ENCODE assay signal across 7 cellular contexts in the genomic region with DNA sequence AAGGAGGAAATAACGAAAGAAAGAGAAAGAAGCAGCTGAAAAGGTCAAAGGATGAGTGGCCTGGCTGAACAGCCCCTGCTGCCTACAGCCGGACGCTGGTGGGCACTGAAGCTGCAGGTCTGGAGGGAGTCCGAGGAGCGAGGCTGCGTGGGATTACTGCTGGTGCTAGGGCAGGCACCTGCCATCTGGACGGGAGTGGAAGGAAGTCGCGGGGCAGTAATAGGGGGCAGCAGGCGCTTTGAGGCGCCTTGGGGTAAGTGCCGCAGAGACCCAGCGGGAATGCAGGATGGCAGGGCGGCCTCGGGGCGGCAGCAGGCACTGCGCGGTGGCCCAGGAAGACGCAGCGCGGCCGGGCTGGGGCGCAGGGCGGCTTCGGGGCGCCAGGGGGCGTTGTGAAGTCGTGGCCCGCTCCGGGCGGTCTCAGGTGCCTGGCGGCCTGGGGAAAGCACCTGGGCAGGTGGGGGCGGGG. TPM values are rescaled to one million over a fixed set of nuclear protein-coding genes. Genes with fewer than 3 reads are reported as not detected.
DNase-seq lines count a peak whose midpoint lies in the region; ATAC-seq, FAIRE-seq and TF ChIP-seq lines count a peak whose summit lies in the region.

No MANE protein-coding gene starts in this region.

- DNase-seq in NCI-H2107 treated with DMSO at 0.1 percent for 48 hours (lab: John Stamatoyannopoulos, UW; ENCODE audit: unreplicated experiment): peak; percentile 66
- peak; percentile 71 for DNase-seq in activated CD4-positive, CD25-positive, alpha-beta regulatory T cell treated with anti-CD3 and anti-CD28 coated beads, Interleukin-2, amount 50 U/mL, for 72 hours
- peak; percentile 62 for DNase-seq in central memory CD4-positive, alpha-beta T cell
- DNase-seq in kidney: peak; percentile 92
- peak; percentile 77 for DNase-seq in stimulated activated CD4-positive, alpha-beta T cell treated with anti-CD3 and anti-CD28 coated beads, Interleukin-1b, Interleukin-23, amount 100 ng/mL, for 48 hours

- peak; percentile 86 for ATAC-seq in GM18505 (IDR thresholded peaks at IDR 0.05; ENCODE audit: unreplicated experiment)
- peak; percentile 92 for ATAC-seq in HG02981 (IDR thresholded peaks at IDR 0.05; ENCODE audit: unreplicated experiment)

- TF ChIP-seq POLR2A in GM18505 (IDR thresholded peaks at IDR 0.05; ENCODE audit: borderline replicate concordance, extremely low read depth, insufficient read depth, insufficient read length): no peak

- no peak for FAIRE-seq in kidney (lab: Jason Lieb, UNC)

- intact Hi-C loops in kidney (cut with DNase I): no loop called here

- H3K27ac ChIP-seq in kidney (ENCODE audit: low read depth in 2 of 2, low read length in 2 of 2): no peak overlapping the region

- no peaks in the 10 kb centered on the region for H3K36me3 ChIP-seq in kidney (ENCODE audit: control insufficient read depth in 1 of 2, insufficient read depth in 2 of 2, low read length in 2 of 2)

- no peak overlapping the region for H3K9ac ChIP-seq in kidney (ENCODE audit: low read length in 2 of 2)

- peaks cover 0 to 6% of the 10 kb centered on the region in 2 donors for H3K4me1 ChIP-seq in kidney (ENCODE audit: control insufficient read depth in 1 of 2, insufficient read depth in 1 of 2, low read depth in 1 of 2, low read length in 2 of 2)

- peak; percentile 94 for TF ChIP-seq CTCF in kidney (IDR thresholded peaks at IDR 0.05; ENCODE audit: borderline replicate concordance, extremely low read depth, insufficient read depth)

- no peak overlapping the region for H3K4me3 ChIP-seq in kidney (ENCODE audit: low read length in 2 of 2)

- no peaks in the 10 kb centered on the region for H3K9me3 ChIP-seq in kidney (ENCODE audit: control insufficient read depth in 1 of 2, low read length in 2 of 2)

RNA-seq across cellular contexts. Expression of gene SCNN1G, which starts 0.3 kb away (rescaled TPM):
- total RNA-seq in kidney: 11.5 TPM
- 72.6 TPM for polyA plus RNA-seq in kidney (ENCODE audit: insufficient read depth, low read depth, low replicate concordance)

RNA-seq across cellular contexts. Expression of gene USP31, which starts 33.0 kb away (rescaled TPM):
- 19.7 TPM for total RNA-seq in kidney
- polyA plus RNA-seq in kidney (ENCODE audit: insufficient read depth, low read depth, low replicate concordance): 3.5 TPM
